Comparison of ENCODE assay signal across 24 cellular contexts in the genomic region with DNA sequence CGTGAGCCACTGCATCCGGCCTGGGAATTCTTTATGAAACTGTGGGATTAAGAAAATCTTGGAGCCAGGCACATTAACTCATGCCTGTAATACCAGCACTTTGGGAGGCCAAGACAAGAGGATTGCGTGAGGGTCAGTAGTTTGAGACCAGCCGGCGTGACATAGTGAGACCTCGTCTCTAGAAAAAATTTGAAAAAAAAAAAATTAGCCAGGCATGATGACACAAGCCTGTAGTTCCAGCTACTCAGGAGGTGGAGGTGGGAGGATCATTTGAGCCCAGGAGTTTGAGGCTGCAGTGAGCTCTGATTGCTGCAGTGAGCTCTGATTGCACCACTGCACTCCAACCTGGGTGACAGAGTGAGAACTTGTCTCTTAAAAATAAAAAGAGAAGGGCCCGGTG.
"Had no signal": no experiment of that assay in that cellular context is flagged by ENCODE, and none has a peak within 500 bp of the region (broad histone marks: within the 10 kb centered on the region; RNA-seq: fewer than 3 reads in every experiment).

No MANE protein-coding gene starts in this region.

- H3K27me3 ChIP-seq: colonic mucosa, dorsolateral prefrontal cortex, esophagus muscularis mucosa, esophagus squamous epithelium, foreskin keratinocyte, gastrocnemius medialis, gastroesophageal sphincter, heart left ventricle had no signal

- ATAC-seq: effector memory CD8-positive, alpha-beta T cell; esophagus mucosa; foreskin keratinocyte; gastrocnemius medialis; gastroesophageal sphincter; heart left ventricle had no signal

- DNase-seq: colonic mucosa; cortex of kidney; dermis blood vessel endothelial cell; dorsolateral prefrontal cortex; effector CD4-positive, alpha-beta T cell; effector CD8-positive, alpha-beta T cell; effector memory CD4-positive, alpha-beta T cell; effector memory CD8-positive, alpha-beta T cell; endodermal cell; erythroblast; esophagus squamous epithelium; foreskin fibroblast; foreskin keratinocyte; foreskin melanocyte; gastrocnemius medialis; glutamatergic neuron; head of caudate nucleus; heart left ventricle had no signal

- H3K4me3 Mint-ChIP-seq: dendritic cell treated with granulocyte-macrophage colony-stimulating factor and Interleukin-4, amounts not matched to agents 40 ng/mL and 50 ng/mL, for 4 days; effector memory CD8-positive, alpha-beta T cell; endodermal cell had no signal

- H3K27ac Mint-ChIP-seq: dendritic cell treated with granulocyte-macrophage colony-stimulating factor and Interleukin-4, amounts not matched to agents 40 ng/mL and 50 ng/mL, for 4 days; effector memory CD8-positive, alpha-beta T cell; endodermal cell had no signal

- H3K36me3 ChIP-seq: colonic mucosa, esophagus muscularis mucosa, esophagus squamous epithelium, gastrocnemius medialis, gastroesophageal sphincter, heart left ventricle had no signal

- H3K27me3 Mint-ChIP-seq: dendritic cell treated with granulocyte-macrophage colony-stimulating factor and Interleukin-4, amounts not matched to agents 40 ng/mL and 50 ng/mL, for 4 days had no signal

- H3K4me1 Mint-ChIP-seq: endodermal cell had no signal

- H3K9me3 ChIP-seq: colonic mucosa, esophagus muscularis mucosa, esophagus squamous epithelium, gastrocnemius medialis, gastroesophageal sphincter, heart left ventricle had no signal

- H3K9me3 Mint-ChIP-seq: dendritic cell treated with granulocyte-macrophage colony-stimulating factor and Interleukin-4, amounts not matched to agents 40 ng/mL and 50 ng/mL, for 4 days; effector memory CD8-positive, alpha-beta T cell; endodermal cell had no signal

- H3K4me3 ChIP-seq: colonic mucosa, coronary artery, dorsolateral prefrontal cortex, esophagus muscularis mucosa, esophagus squamous epithelium, gastrocnemius medialis, gastroesophageal sphincter, heart left ventricle had no signal

- H3K4me1 ChIP-seq: colonic mucosa, esophagus squamous epithelium, gastrocnemius medialis had no signal

- H3K27ac ChIP-seq: colonic mucosa, coronary artery, dorsolateral prefrontal cortex, epithelial cell of prostate, esophagus squamous epithelium, foreskin keratinocyte, gastrocnemius medialis, gastroesophageal sphincter, heart left ventricle had no signal
